Comparison of ENCODE assay signal across 1 cellular context in genomic region chr6:169251822-169252804, GRCh38.
TF ChIP-seq lines count a peak whose summit lies in the region.

No MANE protein-coding gene starts in this region.

TF ChIP-seq in neural cell, 6 proteins besides CTCF, POLR2A, EP300 and RAD21 (continued from another document):
- no peak for TF ChIP-seq MXI1 (conservative IDR thresholded peaks at IDR 0.05; ENCODE audit: poor library complexity, severe bottlenecking)
- no peak for TF ChIP-seq POLR2AphosphoS5 (IDR thresholded peaks at IDR 0.05)
- no peak for TF ChIP-seq SMC3 (conservative IDR thresholded peaks at IDR 0.05; ENCODE audit: poor library complexity)
- no peak for TF ChIP-seq TAF1 (IDR thresholded peaks at IDR 0.05; ENCODE audit: low read depth)
